In genomic region chr21:44329086-44329889, GRCh38 we compare ENCODE assay signal across 13 cellular contexts. TPM values are rescaled to one million over a fixed set of nuclear protein-coding genes. Genes with fewer than 3 reads are reported as not detected.
DNase-seq lines count a peak whose midpoint lies in the region; ATAC-seq, FAIRE-seq and TF ChIP-seq lines count a peak whose summit lies in the region.
"Had no signal": no experiment of that assay in that cellular context is flagged by ENCODE, and none has a peak within 500 bp of the region (broad histone marks: within the 10 kb centered on the region; RNA-seq: fewer than 3 reads in every experiment).

No MANE protein-coding gene starts in this region.

- no peak for TF ChIP-seq CTCF in activated CD8-positive, alpha-beta T cell treated with anti-CD3 and anti-CD28 coated beads for 36 hours (IDR thresholded peaks at IDR 0.05)
- peak in 1 of 56 donors; percentile 10 for TF ChIP-seq CTCF in dorsolateral prefrontal cortex (IDR thresholded peaks at IDR 0.05 in 54 of 56, conservative IDR thresholded peaks at IDR 0.05 in 2 of 56; ENCODE audit: low read depth in 1 of 56, partially characterized antibody in 56 of 56)

- DNase-seq in activated CD8-positive, alpha-beta T cell treated with anti-CD3 and anti-CD28 coated beads for 36 hours, result no peak
- no peak for DNase-seq in activated CD8-positive, alpha-beta T cell treated with anti-CD3 and anti-CD28 coated beads, Interleukin-2, amount 10 ng/mL, durations not matched to agents 7 days and 5 days
- peak; percentile 26 for DNase-seq in M059J (ENCODE audit: low read depth)
- peak in 3 of 10 donors; percentile 43 to 59 (median 52) for DNase-seq in dorsolateral prefrontal cortex
- DNase-seq in small intestine, result peak; percentile 16
- DNase-seq in H7, result no peak
- DNase-seq in cerebellum (ENCODE audit: low spot score), result no peak
- no peak for DNase-seq in GM12892 (ENCODE audit: insufficient read length)
- DNase-seq: kidney, NCI-H1105 treated with DMSO at 0.1 percent for 48 hours, spleen had no signal

- no peaks in the 10 kb centered on the region for H3K36me3 Mint-ChIP-seq in activated CD8-positive, alpha-beta T cell treated with anti-CD3 and anti-CD28 coated beads for 36 hours (ENCODE audit: low read depth)
- H3K36me3 Mint-ChIP-seq in activated CD8-positive, alpha-beta T cell treated with anti-CD3 and anti-CD28 coated beads, Interleukin-2, amount 10 ng/mL, durations not matched to agents 7 days and 5 days (ENCODE audit: low read depth), result peaks cover 10% of the 10 kb centered on the region
- H3K36me3 Mint-ChIP-seq: natural killer cell treated with Interleukin-12 subunit alpha and Interleukin-12 subunit beta and Interleukin-15 and Interleukin-18, amount 100 ng/mL, for 72 hours had no signal

- H3K4me3 ChIP-seq in dorsolateral prefrontal cortex, result no peak overlapping the region
- H3K4me3 ChIP-seq in small intestine (ENCODE audit: low read depth in 1 of 2, low read length in 2 of 2), result no peak overlapping the region
- no peak overlapping the region for H3K4me3 ChIP-seq in H7 (ENCODE audit: insufficient read depth, low read depth, low read length)
- H3K4me3 ChIP-seq: spleen had no signal

- no peak for ATAC-seq in activated CD8-positive, alpha-beta T cell treated with anti-CD3 and anti-CD28 coated beads for 36 hours
- no peak for ATAC-seq in activated CD8-positive, alpha-beta T cell treated with anti-CD3 and anti-CD28 coated beads, Interleukin-2, amount 10 ng/mL, durations not matched to agents 7 days and 5 days
- ATAC-seq: natural killer cell treated with Interleukin-12 subunit alpha and Interleukin-12 subunit beta and Interleukin-15 and Interleukin-18, amount 100 ng/mL, for 72 hours had no signal

- POLR2A ChIA-PET in activated CD8-positive, alpha-beta T cell treated with anti-CD3 and anti-CD28 coated beads for 36 hours (lab: Charles Lee), result interaction anchor here (1.4 to 2.0 kb wide), 5 partner anchors 9 to 28 kb away, joined by 3 to 11 read pairs (median 4); no protein-coding TSS in a partner anchor
- POLR2A ChIA-PET in activated CD8-positive, alpha-beta T cell treated with anti-CD3 and anti-CD28 coated beads, Interleukin-2, amount 10 ng/mL, durations not matched to agents 7 days and 5 days (lab: Charles Lee), result interaction anchor here (0.6 kb wide), 1 partner anchor 76 kb away, joined by 3 read pairs; no protein-coding TSS in a partner anchor

- H3K27me3 Mint-ChIP-seq in activated CD8-positive, alpha-beta T cell treated with anti-CD3 and anti-CD28 coated beads for 36 hours, result no peaks in the 10 kb centered on the region
- no peaks in the 10 kb centered on the region for H3K27me3 Mint-ChIP-seq in activated CD8-positive, alpha-beta T cell treated with anti-CD3 and anti-CD28 coated beads, Interleukin-2, amount 10 ng/mL, durations not matched to agents 7 days and 5 days (ENCODE audit: low read depth)
- H3K27me3 Mint-ChIP-seq: natural killer cell treated with Interleukin-12 subunit alpha and Interleukin-12 subunit beta and Interleukin-15 and Interleukin-18, amount 100 ng/mL, for 72 hours had no signal

- 33 to 74% (median 64%) methylated on average over 25 to 26 of the region's 26 CpGs for WGBS in small intestine, 3 donors

- CTCF ChIA-PET in activated CD8-positive, alpha-beta T cell treated with anti-CD3 and anti-CD28 coated beads for 36 hours (lab: Charles Lee), result interaction anchor here (1.4 kb wide), 1 partner anchor 31 kb away, joined by 3 read pairs; no protein-coding TSS in a partner anchor
- CTCF ChIA-PET in activated CD8-positive, alpha-beta T cell treated with anti-CD3 and anti-CD28 coated beads, Interleukin-2, amount 10 ng/mL, durations not matched to agents 7 days and 5 days (lab: Charles Lee), result no interaction called here

- H3K36me3 ChIP-seq in small intestine (ENCODE audit: control insufficient read depth in 2 of 2, insufficient read depth in 2 of 2, low read length in 2 of 2) (peaks cover 7 to 8% of the 10 kb centered on the region in 2 donors), H7 (replicated peaks; ENCODE audit: control insufficient read depth, insufficient read depth, low read length) (peaks cover 1% of the 10 kb centered on the region)

- H3K9me3 ChIP-seq in small intestine (ENCODE audit: control insufficient read depth, low read depth), result no peaks in the 10 kb centered on the region
- H3K9me3 ChIP-seq: spleen had no signal

- no peak for FAIRE-seq in small intestine (lab: Jason Lieb, UNC)
- FAIRE-seq in GM12892 (lab: Jason Lieb, UNC), result no peak
- FAIRE-seq: frontal cortex, kidney had no signal

- H3K27me3 ChIP-seq in dorsolateral prefrontal cortex, result no peaks in the 10 kb centered on the region
- no peaks in the 10 kb centered on the region for H3K27me3 ChIP-seq in small intestine (ENCODE audit: control insufficient read depth in 2 of 2, insufficient read depth in 2 of 2, low read length in 2 of 2)
- H3K27me3 ChIP-seq in H7 (ENCODE audit: control insufficient read depth, insufficient read depth, low read length), result no peaks in the 10 kb centered on the region
- H3K27me3 ChIP-seq: spleen had no signal

- H3K4me1 Mint-ChIP-seq in activated CD8-positive, alpha-beta T cell treated with anti-CD3 and anti-CD28 coated beads for 36 hours (ENCODE audit: low read depth), result no peaks in the 10 kb centered on the region
- H3K4me1 Mint-ChIP-seq in activated CD8-positive, alpha-beta T cell treated with anti-CD3 and anti-CD28 coated beads, Interleukin-2, amount 10 ng/mL, durations not matched to agents 7 days and 5 days (ENCODE audit: low read depth), result no peaks in the 10 kb centered on the region

- TF ChIP-seq POLR2A in GM12892 (IDR thresholded peaks at IDR 0.05; ENCODE audit: low read depth, low read length), result no peak

- no peaks in the 10 kb centered on the region for H3K9me3 Mint-ChIP-seq in activated CD8-positive, alpha-beta T cell treated with anti-CD3 and anti-CD28 coated beads for 36 hours
- H3K9me3 Mint-ChIP-seq in activated CD8-positive, alpha-beta T cell treated with anti-CD3 and anti-CD28 coated beads, Interleukin-2, amount 10 ng/mL, durations not matched to agents 7 days and 5 days (ENCODE audit: insufficient read depth), result no peaks in the 10 kb centered on the region
- H3K9me3 Mint-ChIP-seq: natural killer cell treated with Interleukin-12 subunit alpha and Interleukin-12 subunit beta and Interleukin-15 and Interleukin-18, amount 100 ng/mL, for 72 hours had no signal

- no peak overlapping the region for H3K4me3 Mint-ChIP-seq in activated CD8-positive, alpha-beta T cell treated with anti-CD3 and anti-CD28 coated beads for 36 hours
- H3K4me3 Mint-ChIP-seq in activated CD8-positive, alpha-beta T cell treated with anti-CD3 and anti-CD28 coated beads, Interleukin-2, amount 10 ng/mL, durations not matched to agents 7 days and 5 days, result no peak overlapping the region
- H3K4me3 Mint-ChIP-seq: natural killer cell treated with Interleukin-12 subunit alpha and Interleukin-12 subunit beta and Interleukin-15 and Interleukin-18, amount 100 ng/mL, for 72 hours had no signal

- intact Hi-C loops in activated CD8-positive, alpha-beta T cell treated with anti-CD3 and anti-CD28 coated beads for 36 hours (cut with micrococcal nuclease), result no loop called here
- intact Hi-C loops in dorsolateral prefrontal cortex (cut with DNase I), result loop anchor here (10.0 kb wide), 2 partner anchors 304 to 514 kb away; no protein-coding TSS in a partner anchor

- peak overlapping the region in 46 of 59 donors; percentile 8 to 83 (median 62) for H3K27ac ChIP-seq in dorsolateral prefrontal cortex
- H3K27ac ChIP-seq in small intestine (ENCODE audit: low read depth in 1 of 2, low read length in 1 of 2), result no peak overlapping the region
- H3K27ac ChIP-seq: spleen had no signal

- peak overlapping the region; percentile 20 for H3K27ac Mint-ChIP-seq in activated CD8-positive, alpha-beta T cell treated with anti-CD3 and anti-CD28 coated beads for 36 hours
- no peak overlapping the region for H3K27ac Mint-ChIP-seq in activated CD8-positive, alpha-beta T cell treated with anti-CD3 and anti-CD28 coated beads, Interleukin-2, amount 10 ng/mL, durations not matched to agents 7 days and 5 days
- H3K27ac Mint-ChIP-seq: natural killer cell treated with Interleukin-12 subunit alpha and Interleukin-12 subunit beta and Interleukin-15 and Interleukin-18, amount 100 ng/mL, for 72 hours had no signal

- H3K4me1 ChIP-seq in small intestine (ENCODE audit: control insufficient read depth in 2 of 2, insufficient read depth in 1 of 2, low read depth in 1 of 2, low read length in 1 of 2), result no peaks in the 10 kb centered on the region

RNA-seq across cellular contexts. Expression of gene CFAP410, which starts 9.9 kb away (rescaled TPM):
- 10 to 100 TPM; 17.2 TPM for total RNA-seq in activated CD8-positive, alpha-beta T cell treated with anti-CD3 and anti-CD28 coated beads for 36 hours
- total RNA-seq in activated CD8-positive, alpha-beta T cell treated with anti-CD3 and anti-CD28 coated beads, Interleukin-2, amount 10 ng/mL, durations not matched to agents 7 days and 5 days, result 10 to 100 TPM; 16.8 to 17.4 TPM
- 30.5 and 33.4 TPM in 2 replicates for total RNA-seq in M059J (2014; rRNA removed; shearing (Covaris generic))
- total RNA-seq in dorsolateral prefrontal cortex, result 10 to 100 TPM; 23.3 to 59.4 (median 39.0) TPM
- polyA plus RNA-seq in small intestine, result 10 to 100 TPM; 17.9 to 35.9 (median 32.1) TPM
- 17.2 and 20.3 TPM in 2 replicates for total RNA-seq in H7 (2014; rRNA removed; shearing (Covaris generic))
- total RNA-seq in cerebellum, result 9.3 TPM
- 4.7 TPM for polyA plus RNA-seq in GM12892 (2012; ENCODE audit: missing spikeins)

RNA-seq across cellular contexts. Expression of gene TRPM2, which starts 24.1 kb away (rescaled TPM):
- 1 to 10 TPM; 2.6 to 3.7 TPM for total RNA-seq in activated CD8-positive, alpha-beta T cell treated with anti-CD3 and anti-CD28 coated beads for 36 hours
- total RNA-seq in activated CD8-positive, alpha-beta T cell treated with anti-CD3 and anti-CD28 coated beads, Interleukin-2, amount 10 ng/mL, durations not matched to agents 7 days and 5 days, result 10 to 100 TPM; 35.6 to 40.9 TPM
- 0.99 and 1.3 TPM in 2 replicates for total RNA-seq in M059J (2014; rRNA removed; shearing (Covaris generic))
- 10 to 100 TPM; 29.8 to 83.7 (median 54.3) TPM for total RNA-seq in dorsolateral prefrontal cortex
- polyA plus RNA-seq in small intestine, result 1 to 10 TPM in 2 of 3 donors, under 1 TPM in 1; 0.89 to 2.7 (median 2.7) TPM
- 0.42 and 0.48 TPM in 2 replicates for total RNA-seq in H7 (2014; rRNA removed; shearing (Covaris generic))
- 4.0 TPM for total RNA-seq in cerebellum
- polyA plus RNA-seq in GM12892 (2012; ENCODE audit: missing spikeins), result 1.8 TPM

RNA-seq across cellular contexts. Expression of gene PFKL, which starts 29.4 kb away (rescaled TPM):
- 100 to 1,000 TPM; 188 to 200 TPM for total RNA-seq in activated CD8-positive, alpha-beta T cell treated with anti-CD3 and anti-CD28 coated beads for 36 hours
- 100 to 1,000 TPM; 191 to 199 TPM for total RNA-seq in activated CD8-positive, alpha-beta T cell treated with anti-CD3 and anti-CD28 coated beads, Interleukin-2, amount 10 ng/mL, durations not matched to agents 7 days and 5 days
- total RNA-seq in M059J (2014; rRNA removed; shearing (Covaris generic)), result 129 and 226 TPM in 2 replicates
- total RNA-seq in dorsolateral prefrontal cortex, result 100 to 1,000 TPM; 102 to 205 (median 156) TPM
- polyA plus RNA-seq in small intestine, result 100 to 1,000 TPM; 138 to 281 (median 251) TPM
- total RNA-seq in H7 (2014; rRNA removed; shearing (Covaris generic)), result 149 and 158 TPM in 2 replicates
- total RNA-seq in cerebellum, result 77.6 TPM
- polyA plus RNA-seq in GM12892 (2012; ENCODE audit: missing spikeins), result 83.1 TPM

RNA-seq across cellular contexts. Expression of gene AIRE, which starts 43.6 kb away (rescaled TPM):
- not detected for total RNA-seq in activated CD8-positive, alpha-beta T cell treated with anti-CD3 and anti-CD28 coated beads for 36 hours
- not detected for total RNA-seq in activated CD8-positive, alpha-beta T cell treated with anti-CD3 and anti-CD28 coated beads, Interleukin-2, amount 10 ng/mL, durations not matched to agents 7 days and 5 days
- not detected in 2 replicates for total RNA-seq in M059J (2014; rRNA removed; shearing (Covaris generic))
- total RNA-seq in dorsolateral prefrontal cortex (1 to 10 TPM in 112 of 120 experiments, under 1 TPM in 8; 0.62 to 5.4 (median 2.0) TPM), cerebellum (0.09 TPM)
- under 1 TPM in 1 of 3 donors, not detected in 2; 0.06 TPM for polyA plus RNA-seq in small intestine
- 0.07 and 0.31 TPM in 2 replicates for total RNA-seq in H7 (2014; rRNA removed; shearing (Covaris generic))
- polyA plus RNA-seq in GM12892 (2012; ENCODE audit: missing spikeins), result 0.11 TPM
- total RNA-seq: natural killer cell treated with Interleukin-12 subunit alpha and Interleukin-12 subunit beta and Interleukin-15 and Interleukin-18, amount 100 ng/mL, for 72 hours had no signal

Comparison
In these comparisons a context has a peak if more than half of its experiments do, and no peak if none do; other contexts are left out.
1. DNase-seq: peak in M059J (single experiment) and small intestine (single experiment); none in activated CD8-positive, alpha-beta T cell treated with anti-CD3 and anti-CD28 coated beads for 36 hours (single experiment), activated CD8-positive, alpha-beta T cell treated with anti-CD3 and anti-CD28 coated beads, Interleukin-2, amount 10 ng/mL, durations not matched to agents 7 days and 5 days (single experiment), H7 (single experiment), cerebellum (single experiment) and GM12892 (single experiment).
2. H3K27ac ChIP-seq: peak in dorsolateral prefrontal cortex (46 of 59); none in small intestine (0 of 2).